30 cellular contexts compared by ENCODE assay signal in the genomic region with DNA sequence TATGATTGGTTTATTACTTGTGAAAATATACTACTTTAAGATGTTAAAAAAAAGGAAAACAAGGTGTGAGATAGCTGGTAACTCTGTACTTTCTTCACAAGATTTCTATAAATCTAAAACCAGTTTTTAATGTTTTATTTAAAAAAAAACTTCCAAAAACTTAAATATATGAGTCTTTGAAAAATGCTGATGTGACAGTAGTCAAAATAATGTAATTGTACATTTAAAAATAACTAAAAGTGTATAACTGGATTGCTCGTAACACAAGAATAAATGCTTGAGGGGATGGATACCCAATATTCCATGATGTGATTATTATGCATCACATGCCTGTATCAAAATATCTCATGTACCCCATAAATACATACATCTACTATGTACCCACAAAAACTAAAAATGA.
"Had no signal": no experiment of that assay in that cellular context is flagged by ENCODE, and none has a peak within 500 bp of the region (broad histone marks: within the 10 kb centered on the region; RNA-seq: fewer than 3 reads in every experiment).

No MANE protein-coding gene starts in this region.

- DNase-seq: activated CD4-positive, alpha-beta memory T cell treated with anti-CD3 and anti-CD28 coated beads for 36 hours; activated CD4-positive, alpha-beta T cell treated with anti-CD3 and anti-CD28 coated beads for 36 hours; activated CD4-positive, alpha-beta T cell treated with anti-CD3 and anti-CD28 coated beads, Interleukin-2, amount 10 ng/mL, durations not matched to agents 24 days and 14 days; activated CD4-positive, CD25-positive, alpha-beta regulatory T cell; activated CD4-positive, CD25-positive, alpha-beta regulatory T cell treated with anti-CD3 and anti-CD28 coated beads, Interleukin-2, amount 50 U/mL, for 72 hours; activated CD8-positive, alpha-beta memory T cell treated with anti-CD3 and anti-CD28 coated beads, Interleukin-2, amount 10 ng/mL, durations not matched to agents 7 days and 5 days; activated CD8-positive, alpha-beta memory T cell treated with anti-CD3 and anti-CD28 coated beads, Interleukin-2, amount 50 U/mL, for 4 hours; activated CD8-positive, alpha-beta T cell treated with anti-CD3 and anti-CD28 coated beads, Interleukin-2, amount 10 ng/mL, durations not matched to agents 7 days and 5 days; activated effector memory CD4-positive, alpha-beta T cell treated with anti-CD3 and anti-CD28 coated beads, Interleukin-2, amount 50 U/mL, for 16 hours; activated naive CD4-positive, alpha-beta T cell treated with anti-CD3 and anti-CD28 coated beads for 36 hours; activated naive CD8-positive, alpha-beta T cell treated with anti-CD3 and anti-CD28 coated beads for 36 hours; activated naive CD8-positive, alpha-beta T cell treated with anti-CD3 and anti-CD28 coated beads, Interleukin-2, amount 50 U/mL, for 24 hours; activated T-cell treated with anti-CD3 and anti-CD28 coated beads, Interleukin-2, amount 50 U/mL, for 1 hour; activated T-cell treated with anti-CD3 and anti-CD28 coated beads, Interleukin-2, amount 50 U/mL, for 48 hours; adrenal gland; amygdala; aorta; body of pancreas; central memory CD4-positive, alpha-beta T cell; cerebellar nuclear complex; colonic mucosa; effector CD8-positive, alpha-beta T cell; foreskin fibroblast; head of caudate nucleus; hippocampal formation; T1000 had no signal

- H3K4me1 ChIP-seq: adrenal gland, body of pancreas, breast epithelium, colonic mucosa had no signal

- H3K36me3 ChIP-seq: adrenal gland, breast epithelium, cardiac muscle cell, colonic mucosa had no signal

- H3K4me3 ChIP-seq: adrenal gland, body of pancreas, breast epithelium, cardiac muscle cell, colonic mucosa had no signal

- H3K9me3 ChIP-seq: body of pancreas, breast epithelium, colonic mucosa had no signal

- ATAC-seq: activated CD4-positive, alpha-beta T cell treated with anti-CD3 and anti-CD28 coated beads for 36 hours; activated CD8-positive, alpha-beta memory T cell treated with anti-CD3 and anti-CD28 coated beads, Interleukin-2, amount 10 ng/mL, durations not matched to agents 7 days and 5 days; activated CD8-positive, alpha-beta T cell treated with anti-CD3 and anti-CD28 coated beads, Interleukin-2, amount 10 ng/mL, durations not matched to agents 7 days and 5 days; activated naive CD8-positive, alpha-beta T cell treated with anti-CD3 and anti-CD28 coated beads, Interleukin-2, amount 50 U/mL, for 24 hours; body of pancreas; esophagus mucosa had no signal

- FAIRE-seq: frontal cortex had no signal

- H3K27ac ChIP-seq: adrenal gland, body of pancreas, breast epithelium, cardiac muscle cell, colonic mucosa had no signal
